1 cellular context compared by ENCODE assay signal in genomic region chr19:45598267-45599011, GRCh38.
TF ChIP-seq lines count a peak whose summit lies in the region.

No MANE protein-coding gene starts in this region.

TF ChIP-seq in GM23338, 12 proteins besides CTCF, POLR2A, EP300 and RAD21:
- no peak for TF ChIP-seq REST (IDR thresholded peaks at IDR 0.05; ENCODE audit: unreplicated experiment)
- TF ChIP-seq JUNB (IDR thresholded peaks at IDR 0.05; ENCODE audit: unreplicated experiment), result no peak
- no peak for TF ChIP-seq ZNF462 (CRISPR knock-in tag; IDR thresholded peaks at IDR 0.05)
- TF ChIP-seq NANOG (IDR thresholded peaks at IDR 0.05; ENCODE audit: borderline replicate concordance), result no peak
- TF ChIP-seq STAT1 (IDR thresholded peaks at IDR 0.05; ENCODE audit: unreplicated experiment), result no peak
- TF ChIP-seq ETS1 (IDR thresholded peaks at IDR 0.05), result no peak
- TF ChIP-seq EZH2 (IDR thresholded peaks at IDR 0.05; ENCODE audit: low read depth, unreplicated experiment), result no peak
- no peak for TF ChIP-seq ZNF114 (CRISPR knock-in tag; IDR thresholded peaks at IDR 0.05)
- TF ChIP-seq ZNF331 (CRISPR knock-in tag; IDR thresholded peaks at IDR 0.05; ENCODE audit: low read depth), result no peak
- no peak for TF ChIP-seq EZH2phosphoT487 (IDR thresholded peaks at IDR 0.05; ENCODE audit: unreplicated experiment)
- TF ChIP-seq POLR2AphosphoS5 (IDR thresholded peaks at IDR 0.05; ENCODE audit: low read depth), result no peak
- TF ChIP-seq CREB1 (CRISPR knock-in tag; IDR thresholded peaks at IDR 0.05; ENCODE audit: low read depth), result no peak
